21 cellular contexts compared by ENCODE assay signal in genomic region chr12:95951515-95951914, GRCh38. TPM values are rescaled to one million over a fixed set of nuclear protein-coding genes. Genes with fewer than 3 reads are reported as not detected.
DNase-seq lines count a peak whose midpoint lies in the region; ATAC-seq and TF ChIP-seq lines count a peak whose summit lies in the region.
"Had no signal": no experiment of that assay in that cellular context is flagged by ENCODE, and none has a peak within 500 bp of the region (broad histone marks: within the 10 kb centered on the region; RNA-seq: fewer than 3 reads in every experiment).

No MANE protein-coding gene starts in this region.

- TF ChIP-seq POLR2A in transverse colon (IDR thresholded peaks at IDR 0.05), result no peak

- TF ChIP-seq CTCF in left lung (IDR thresholded peaks at IDR 0.05) (no peak), transverse colon (IDR thresholded peaks at IDR 0.05) (no peak)

- peak; percentile 38 for ATAC-seq in left lung
- ATAC-seq: K562, Right ventricle myocardium inferior had no signal

- H3K4me1 ChIP-seq in left lung (no peaks in the 10 kb centered on the region), transverse colon (no peaks in the 10 kb centered on the region)
- H3K4me1 ChIP-seq: Peyer's patch had no signal

- H3K4me1 Mint-ChIP-seq in activated naive CD4-positive, alpha-beta T cell treated with anti-CD3 and anti-CD28 coated beads for 36 hours (ENCODE audit: low read depth), result no peaks in the 10 kb centered on the region

- H3K27me3 Mint-ChIP-seq in activated naive CD4-positive, alpha-beta T cell treated with anti-CD3 and anti-CD28 coated beads for 36 hours (ENCODE audit: low read depth), result peaks cover 7% of the 10 kb centered on the region

- H3K27ac ChIP-seq in left lung (no peak overlapping the region), transverse colon (no peak overlapping the region)
- H3K27ac ChIP-seq: Peyer's patch had no signal

- in situ Hi-C loops in transverse colon (cut with MboI; ENCODE audit: low pct_ligation_motif_present in 1 of 4, low pct_unique_long_range_greater_than_20kb in 1 of 4, low sequenced_read_pairs in 3 of 4), result no loop called here

- H3K9me3 ChIP-seq in left lung, result no peaks in the 10 kb centered on the region
- no peaks in the 10 kb centered on the region for H3K9me3 ChIP-seq in transverse colon
- H3K9me3 ChIP-seq: Peyer's patch, SK-N-SH had no signal

- no peaks in the 10 kb centered on the region for H3K9me3 Mint-ChIP-seq in activated naive CD4-positive, alpha-beta T cell treated with anti-CD3 and anti-CD28 coated beads for 36 hours
- H3K9me3 Mint-ChIP-seq: CD14-positive monocyte had no signal

- H3K4me3 Mint-ChIP-seq in activated naive CD4-positive, alpha-beta T cell treated with anti-CD3 and anti-CD28 coated beads for 36 hours, result no peak overlapping the region
- H3K4me3 Mint-ChIP-seq: CD14-positive monocyte had no signal

- CTCF ChIA-PET in activated naive CD4-positive, alpha-beta T cell treated with anti-CD3 and anti-CD28 coated beads for 36 hours (lab: Charles Lee), result interaction anchor here (0.9 kb wide), 1 partner anchor 8 kb away, joined by 3 read pairs; the partner anchor contains the start of gene AMDHD1

- no peaks in the 10 kb centered on the region for H3K36me3 Mint-ChIP-seq in activated naive CD4-positive, alpha-beta T cell treated with anti-CD3 and anti-CD28 coated beads for 36 hours (ENCODE audit: low read depth)
- H3K36me3 Mint-ChIP-seq: CD14-positive monocyte had no signal

- H3K36me3 ChIP-seq in left lung (no peaks in the 10 kb centered on the region), transverse colon (no peaks in the 10 kb centered on the region)
- H3K36me3 ChIP-seq: Peyer's patch had no signal

- DNase-seq in NOMO-1 treated with DMSO at 0.1 percent for 48 hours (lab: John Stamatoyannopoulos, UW; ENCODE audit: unreplicated experiment) (peak; percentile 72), NOMO-1 treated with dmso at 0.1 percent for 144 hours (lab: John Stamatoyannopoulos, UW; ENCODE audit: unreplicated experiment) (no peak), MV-4-11 (lab: John Stamatoyannopoulos, UW) (peak; percentile 70), NCI-H748 (lab: John Stamatoyannopoulos, UW; ENCODE audit: unreplicated experiment) (peak; percentile 70), left lung (no peak), NCI-H510A treated with DMSO at 0.1 percent for 48 hours (lab: John Stamatoyannopoulos, UW) (no peak), transverse colon (no peak)
- DNase-seq in activated naive CD4-positive, alpha-beta T cell treated with anti-CD3 and anti-CD28 coated beads for 36 hours, result no peak
- DNase-seq: ACHN, AML-193, COR-L47, NCI-H1417 treated with DMSO at 0.1 percent for 48 hours, NCI-H526, Peyer's patch, SK-N-SH, T-helper 1 cell, T1000 had no signal

- H3K27me3 ChIP-seq in left lung, result no peaks in the 10 kb centered on the region
- peaks cover 8% of the 10 kb centered on the region for H3K27me3 ChIP-seq in transverse colon
- H3K27me3 ChIP-seq: Peyer's patch had no signal

- no peak overlapping the region for H3K4me3 ChIP-seq in left lung
- H3K4me3 ChIP-seq in transverse colon, result no peak overlapping the region
- H3K4me3 ChIP-seq: K562, Peyer's patch had no signal

- no peak overlapping the region for H3K27ac Mint-ChIP-seq in activated naive CD4-positive, alpha-beta T cell treated with anti-CD3 and anti-CD28 coated beads for 36 hours

- intact Hi-C loops in left lung (cut with DNase I) (no loop called here), transverse colon (cut with DNase I; ENCODE audit: low total_unique reads) (no loop called here)
- intact Hi-C loops in activated naive CD4-positive, alpha-beta T cell treated with anti-CD3 and anti-CD28 coated beads for 36 hours (cut with micrococcal nuclease), result no loop called here

- no peak for TF ChIP-seq EP300 in transverse colon (IDR thresholded peaks at IDR 0.05; ENCODE audit: low read depth)

RNA-seq across cellular contexts. Expression of gene AMDHD1, which starts 8.4 kb away (rescaled TPM):
- 1 to 10 TPM; 1.3 to 2.4 TPM for total RNA-seq in left lung
- under 1 TPM; 0.52 to 0.69 TPM for total RNA-seq in activated naive CD4-positive, alpha-beta T cell treated with anti-CD3 and anti-CD28 coated beads for 36 hours
- under 1 TPM in 2 of 4 donors, not detected in 2; 0.55 to 0.64 TPM for total RNA-seq in transverse colon
- total RNA-seq: K562 had no signal

RNA-seq across cellular contexts. Expression of gene CCDC38, which starts 9.1 kb away (rescaled TPM):
- total RNA-seq in left lung, result under 1 TPM in 1 of 2 donors, not detected in 1; 0.18 TPM
- under 1 TPM in 1 of 2 experiments, not detected in 1; 0.49 TPM for total RNA-seq in activated naive CD4-positive, alpha-beta T cell treated with anti-CD3 and anti-CD28 coated beads for 36 hours
- total RNA-seq in transverse colon, result not detected
- total RNA-seq: K562, MCF 10A, Peyer's patch, Right ventricle myocardium inferior had no signal

RNA-seq across cellular contexts. Expression of gene HAL, which starts 44.6 kb away (rescaled TPM):
- total RNA-seq in left lung, result 1 to 10 TPM; 1.1 to 7.1 TPM
- total RNA-seq in activated naive CD4-positive, alpha-beta T cell treated with anti-CD3 and anti-CD28 coated beads for 36 hours, result under 1 TPM; 0.31 to 0.32 TPM
- 1 to 10 TPM in 3 of 4 donors, not detected in 1; 1.1 to 3.3 (median 2.6) TPM for total RNA-seq in transverse colon

Comparison
In these comparisons a context has a peak if more than half of its experiments do, and no peak if none do; other contexts are left out.
1. DNase-seq: peak in NOMO-1 treated with DMSO at 0.1 percent for 48 hours (single experiment), MV-4-11 (single experiment) and NCI-H748 (single experiment); none in NOMO-1 treated with dmso at 0.1 percent for 144 hours (single experiment), left lung (0 of 2), activated naive CD4-positive, alpha-beta T cell treated with anti-CD3 and anti-CD28 coated beads for 36 hours (single experiment), NCI-H510A treated with DMSO at 0.1 percent for 48 hours (single experiment) and transverse colon (single experiment).